1 cellular context compared by ENCODE assay signal in genomic region chr4:140373328-140374129, GRCh38.
A peak's percentile ranks its signal among the peaks of the same experiment; 100 is the strongest.
TF ChIP-seq lines count a peak whose summit lies in the region.

SCOC (plus strand) TSS chr4:140373646; CDS start chr4:140379171, 5,525 bp downstream.

TF ChIP-seq in HepG2, 621 proteins besides CTCF, POLR2A, EP300 and RAD21 (continued from another document and continues in another):
- TF ChIP-seq SOX6 (IDR thresholded peaks at IDR 0.05) (no peak), SOX6 (CRISPR knock-in tag; IDR thresholded peaks at IDR 0.05) (peak; percentile 54; the same call in 1 of the 2 replicates), ZBTB10 (CRISPR knock-in tag; IDR thresholded peaks at IDR 0.05; ENCODE audit: borderline replicate concordance) (peak; percentile 62; the same call in 1 of the 2 replicates), HNF1B (CRISPR knock-in tag; IDR thresholded peaks at IDR 0.05) (peak; percentile 48), SAP130 (CRISPR knock-in tag; IDR thresholded peaks at IDR 0.05; ENCODE audit: low read depth) (peak; percentile 87), JUND (CRISPR knock-in tag; IDR thresholded peaks at IDR 0.05) (no peak), KLF9 (CRISPR knock-in tag; IDR thresholded peaks at IDR 0.05; ENCODE audit: low read depth) (no peak), ZNF513 (CRISPR knock-in tag; conservative IDR thresholded peaks at IDR 0.05) (no peak), ZNF263 (CRISPR knock-in tag; IDR thresholded peaks at IDR 0.05) (peak; percentile 35; the same call in 1 of the 2 replicates), ZNF343 (CRISPR knock-in tag; IDR thresholded peaks at IDR 0.05) (peak; percentile 100), NCOR1 (IDR thresholded peaks at IDR 0.05; ENCODE audit: borderline replicate concordance, low read length) (peak; percentile 60; the same call in 1 of the 2 replicates), ZNF121 (CRISPR knock-in tag; IDR thresholded peaks at IDR 0.05) (peak; percentile 75; the same call in 1 of the 2 replicates), POGK (CRISPR knock-in tag; conservative IDR thresholded peaks at IDR 0.05) (peak; percentile 80), KMT2A (CRISPR knock-in tag; IDR thresholded peaks at IDR 0.05) (peak; percentile 73), ZIK1 (CRISPR knock-in tag; IDR thresholded peaks at IDR 0.05; ENCODE audit: borderline replicate concordance, low read depth) (peak; percentile 82; the same call in 1 of the 2 replicates), TFDP2 (CRISPR knock-in tag; IDR thresholded peaks at IDR 0.05) (peak; percentile 68), E2F1 (CRISPR knock-in tag; IDR thresholded peaks at IDR 0.05) (peak; percentile 56; the same call in 1 of the 2 replicates), ADNP (CRISPR knock-in tag; IDR thresholded peaks at IDR 0.05) (no peak), ZNF564 (CRISPR knock-in tag; IDR thresholded peaks at IDR 0.05) (no peak), SP1 (IDR thresholded peaks at IDR 0.05) (no peak), SP1 (CRISPR knock-in tag; IDR thresholded peaks at IDR 0.05) (peak; percentile 50; the same call in 1 of the 2 replicates), ZNF878 (CRISPR knock-in tag; IDR thresholded peaks at IDR 0.05) (peak; percentile 65), ZNF136 (CRISPR knock-in tag; IDR thresholded peaks at IDR 0.05; ENCODE audit: low read depth) (0 out of 2 replicates have a peak, but pooled peaks have one; percentile 6), ZNF280B (CRISPR knock-in tag; IDR thresholded peaks at IDR 0.05; ENCODE audit: borderline replicate concordance) (peak; percentile 94), SKI (IDR thresholded peaks at IDR 0.05; ENCODE audit: partially characterized antibody) (peak; percentile 25), PHF21A (CRISPR knock-in tag; IDR thresholded peaks at IDR 0.05) (peak; percentile 86), ATF3 (CRISPR knock-in tag; IDR thresholded peaks at IDR 0.05) (0 out of 2 replicates have a peak, but pooled peaks have one; percentile 38), YY1 (IDR thresholded peaks at IDR 0.05; ENCODE audit: insufficient read depth, insufficient replicate concordance, low read depth, low read length) (peak; percentile 19), ZNF710 (CRISPR knock-in tag; IDR thresholded peaks at IDR 0.05; ENCODE audit: borderline replicate concordance) (peak; percentile 62; the same call in 1 of the 2 replicates), SMAD1 (CRISPR knock-in tag; IDR thresholded peaks at IDR 0.05; ENCODE audit: borderline replicate concordance, low read depth) (peak; percentile 80; the same call in 1 of the 2 replicates), MED1 (CRISPR knock-in tag; IDR thresholded peaks at IDR 0.05) (peak; percentile 78), RFXANK (CRISPR knock-in tag; IDR thresholded peaks at IDR 0.05) (no peak), ZBTB20 (CRISPR knock-in tag; IDR thresholded peaks at IDR 0.05; ENCODE audit: borderline replicate concordance, low read depth) (no peak; the same call in 1 of the 2 replicates), NKX3-1 (CRISPR knock-in tag; IDR thresholded peaks at IDR 0.05) (peak; percentile 88), DR1 (CRISPR knock-in tag; IDR thresholded peaks at IDR 0.05) (peak; percentile 56; the same call in 1 of the 2 replicates), TSC22D2 (CRISPR knock-in tag; IDR thresholded peaks at IDR 0.05; ENCODE audit: borderline replicate concordance) (no peak), HDAC1 (CRISPR knock-in tag; IDR thresholded peaks at IDR 0.05) (peak; percentile 67), ZNF256 (CRISPR knock-in tag; conservative IDR thresholded peaks at IDR 0.05) (0 out of 2 replicates have a peak, but pooled peaks have one; percentile 61), ZNF34 (CRISPR knock-in tag; IDR thresholded peaks at IDR 0.05; ENCODE audit: borderline replicate concordance) (no peak), KDM5B (CRISPR knock-in tag; IDR thresholded peaks at IDR 0.05; ENCODE audit: borderline replicate concordance) (peak; percentile 90; the same call in 1 of the 2 replicates), ATF4 (CRISPR knock-in tag; IDR thresholded peaks at IDR 0.05) (0 out of 4 replicates have a peak, but pooled peaks of 1 of the 2 experiments have one; percentile 39), SALL1 (CRISPR knock-in tag; IDR thresholded peaks at IDR 0.05) (peak; percentile 78), ZNF790 (CRISPR knock-in tag; IDR thresholded peaks at IDR 0.05; ENCODE audit: borderline replicate concordance) (peak; percentile 37; the same call in 1 of the 2 replicates), RARA (CRISPR knock-in tag; IDR thresholded peaks at IDR 0.05) (peak; percentile 43; the same call in 1 of the 2 replicates), ZNF605 (CRISPR knock-in tag; IDR thresholded peaks at IDR 0.05) (peak; percentile 92), EEA1 (CRISPR knock-in tag; IDR thresholded peaks at IDR 0.05; ENCODE audit: borderline replicate concordance) (peak; percentile 76; the same call in 1 of the 2 replicates), ZMAT3 (CRISPR knock-in tag; conservative IDR thresholded peaks at IDR 0.05) (no peak), HINFP (CRISPR knock-in tag; IDR thresholded peaks at IDR 0.05; ENCODE audit: low read depth) (0 out of 2 replicates have a peak, but pooled peaks have one; percentile 65), TBL1XR1 (IDR thresholded peaks at IDR 0.05; ENCODE audit: borderline replicate concordance, low read length, partially characterized antibody) (peak; percentile 8), ZFP90 (CRISPR knock-in tag; IDR thresholded peaks at IDR 0.05; ENCODE audit: borderline replicate concordance) (peak; percentile 78; the same call in 1 of the 2 replicates)
